Comparison of ENCODE assay signal across 8 cellular contexts in genomic region chr1:156741613-156741983, GRCh38. TPM values are rescaled to one million over a fixed set of nuclear protein-coding genes. Genes with fewer than 3 reads are reported as not detected.
A peak's percentile ranks its signal among the peaks of the same experiment; 100 is the strongest.
DNase-seq lines count a peak whose midpoint lies in the region; ATAC-seq and TF ChIP-seq lines count a peak whose summit lies in the region.

No MANE protein-coding gene starts in this region.

- peaks cover 46% of the 10 kb centered on the region for H3K4me1 Mint-ChIP-seq in CD4-positive, alpha-beta T cell (ENCODE audit: low read depth)
- H3K4me1 Mint-ChIP-seq in IgD-negative memory B cell: peaks cover 14 to 32% (median 24%) of the 10 kb centered on the region in 3 donors

- POLR2A ChIA-PET in CD4-positive, alpha-beta T cell (lab: Charles Lee): interaction anchor here (0.6 to 3.6 kb wide), 12 partner anchors 10 to 459 kb away, joined by 3 to 169 read pairs (median 5); partner anchors contain the start of genes CRABP2, HDGF, ISG20L2 and MEF2D

- no peaks in the 10 kb centered on the region for H3K27me3 ChIP-seq in CD4-positive, alpha-beta T cell (ENCODE audit: control insufficient read depth, insufficient read depth, low read length)
- H3K27me3 ChIP-seq in colonic mucosa (no peaks in the 10 kb centered on the region), neural cell (ENCODE audit: insufficient read depth, low read depth, low read length) (no peaks in the 10 kb centered on the region)

- H3K9me2 ChIP-seq in neural cell (ENCODE audit: insufficient read depth, low read length): no peaks in the 10 kb centered on the region

- H3F3A ChIP-seq in neural cell (ENCODE audit: insufficient read depth, low read length, poor library complexity, severe bottlenecking): no peaks in the 10 kb centered on the region

- H3K36me3 ChIP-seq in colonic mucosa (no peaks in the 10 kb centered on the region), neural cell (ENCODE audit: insufficient read depth, low read length) (no peaks in the 10 kb centered on the region)

- H3K9me3 ChIP-seq in CD4-positive, alpha-beta T cell (ENCODE audit: control insufficient read depth, low read length): no peaks in the 10 kb centered on the region
- H3K9me3 ChIP-seq in colonic mucosa (no peaks in the 10 kb centered on the region), neural cell (ENCODE audit: low read length) (no peaks in the 10 kb centered on the region)

- H3K27me3 Mint-ChIP-seq in CD4-positive, alpha-beta T cell: no peaks in the 10 kb centered on the region
- H3K27me3 Mint-ChIP-seq in IgD-negative memory B cell: no peaks in the 10 kb centered on the region

- H3K27ac Mint-ChIP-seq in CD4-positive, alpha-beta T cell: peak overlapping the region; percentile 89
- peak overlapping the region; percentile 89 to 98 (median 96) for H3K27ac Mint-ChIP-seq in IgD-negative memory B cell

- TF ChIP-seq EP300 in neural cell (conservative IDR thresholded peaks at IDR 0.05; ENCODE audit: poor library complexity, severe bottlenecking): no peak

- H3K79me2 ChIP-seq in neural cell (replicated peaks; ENCODE audit: insufficient read depth, low read length): peaks cover 17% of the 10 kb centered on the region

- CTCF ChIA-PET in CD4-positive, alpha-beta T cell (lab: Charles Lee): interaction anchor here (0.9 to 6.3 kb wide), 8 partner anchors 10 to 119 kb away, joined by 3 to 62 read pairs (median 6); partner anchors contain the start of genes HDGF, ISG20L2, METTL25B and NTRK1

- no peak for DNase-seq in CD4-positive, alpha-beta T cell
- DNase-seq in colonic mucosa: no peak
- no peak for DNase-seq in NCI-H146 (lab: John Stamatoyannopoulos, UW)
- no peak for DNase-seq in NCI-H2029 treated with DMSO at 0.1 percent for 48 hours (lab: John Stamatoyannopoulos, UW)
- DNase-seq in nucleus accumbens (lab: John Stamatoyannopoulos, UW): no peak

- no peak for TF ChIP-seq RAD21 in neural cell (conservative IDR thresholded peaks at IDR 0.05)

- H3K27ac ChIP-seq in CD4-positive, alpha-beta T cell (ENCODE audit: low read depth, low read length): peak overlapping the region; percentile 70
- H3K27ac ChIP-seq in colonic mucosa (peak overlapping the region; percentile 62), neural cell (ENCODE audit: low read length) (peak overlapping the region; percentile 88)

- peaks cover 7% of the 10 kb centered on the region for H3K4me1 ChIP-seq in colonic mucosa

- peak overlapping the region; percentile 30 for H2AFZ ChIP-seq in neural cell (ENCODE audit: low read depth, low read length)

- H3K4me2 ChIP-seq in neural cell (ENCODE audit: low read length): peak overlapping the region; percentile 67

- H3K9ac ChIP-seq in colonic mucosa (ENCODE audit: low read depth in 2 of 2, low read length in 2 of 2) (no peak overlapping the region), neural cell (ENCODE audit: low read length) (peak overlapping the region; percentile 59)

- intact Hi-C loops in CD4-positive, alpha-beta T cell (cut with DNase I, micrococcal nuclease): loop anchor here (1.0 to 10.0 kb wide), 6 partner anchors 10 to 689 kb away; partner anchors contain the start of genes HDGF (in 2 of the 2), LAMTOR2 (in 1 of the 2), PMF1 (in 1 of the 2) and PRCC (in 1 of the 2)
- intact Hi-C loops in colonic mucosa (cut with DNase I): no loop called here

- H3K36me3 Mint-ChIP-seq in CD4-positive, alpha-beta T cell (ENCODE audit: low read depth): peaks cover 72% of the 10 kb centered on the region
- H3K36me3 Mint-ChIP-seq in IgD-negative memory B cell: peaks cover 6% of the 10 kb centered on the region

- no peaks in the 10 kb centered on the region for H4K20me1 ChIP-seq in neural cell (ENCODE audit: insufficient read depth)

- TF ChIP-seq CTCF in CD4-positive, alpha-beta T cell (IDR thresholded peaks at IDR 0.05): no peak
- TF ChIP-seq CTCF in colonic mucosa (IDR thresholded peaks at IDR 0.05): no peak
- TF ChIP-seq CTCF in neural cell (IDR thresholded peaks at IDR 0.05; ENCODE audit: poor library complexity, severe bottlenecking): no peak

- H3K4me3 Mint-ChIP-seq in CD4-positive, alpha-beta T cell: peak overlapping the region; percentile 94
- H3K4me3 Mint-ChIP-seq in IgD-negative memory B cell: peak overlapping the region; percentile 94 to 99 (median 97)

- ATAC-seq in CD4-positive, alpha-beta T cell (ENCODE audit: poor library complexity): no peak
- no peak for ATAC-seq in HG02852 (IDR thresholded peaks at IDR 0.05; ENCODE audit: unreplicated experiment)

- H3K4me3 ChIP-seq in colonic mucosa: no peak overlapping the region
- peak overlapping the region; percentile 77 for H3K4me3 ChIP-seq in neural cell (ENCODE audit: low read length)

- H3K9me3 Mint-ChIP-seq in CD4-positive, alpha-beta T cell: peaks cover 2% of the 10 kb centered on the region
- H3K9me3 Mint-ChIP-seq in IgD-negative memory B cell: no peaks in the 10 kb centered on the region

TF ChIP-seq in neural cell, 6 proteins besides CTCF, POLR2A, EP300 and RAD21:
- TF ChIP-seq POLR2AphosphoS5 (IDR thresholded peaks at IDR 0.05) (no peak), EZH2 (IDR thresholded peaks at IDR 0.05; ENCODE audit: borderline replicate concordance, insufficient read depth, low read length, poor library complexity, severe bottlenecking) (no peak), REST (IDR thresholded peaks at IDR 0.05; ENCODE audit: borderline replicate concordance) (no peak), TAF1 (IDR thresholded peaks at IDR 0.05; ENCODE audit: low read depth) (no peak), MXI1 (conservative IDR thresholded peaks at IDR 0.05; ENCODE audit: poor library complexity, severe bottlenecking) (no peak), SMC3 (conservative IDR thresholded peaks at IDR 0.05; ENCODE audit: poor library complexity) (no peak)
TF ChIP-seq in neural cell: peak in this region for 0.

RNA-seq across cellular contexts. Expression of gene MRPL24, which starts 0.7 kb away (rescaled TPM):
- total RNA-seq in CD4-positive, alpha-beta T cell: 10 to 100 TPM; 11.7 to 11.9 TPM
- polyA plus RNA-seq in IgD-negative memory B cell (93.7 TPM), neural cell (34.4 and 56.5 TPM in 2 replicates)
- 10 to 100 TPM; 39.1 to 86.7 TPM for total RNA-seq in colonic mucosa
- 7.9 and 9.3 TPM in 2 replicates for polyA minus RNA-seq in neural cell

RNA-seq across cellular contexts. Expression of gene HDGF, which starts 9.9 kb away (rescaled TPM):
- total RNA-seq in CD4-positive, alpha-beta T cell: 10 to 100 TPM; 60.8 TPM
- polyA plus RNA-seq in IgD-negative memory B cell (17.8 TPM), neural cell (138 and 146 TPM in 2 replicates)
- total RNA-seq in colonic mucosa: 100 to 1,000 TPM; 215 to 438 TPM
- polyA minus RNA-seq in neural cell: 66.2 and 73.5 TPM in 2 replicates

RNA-seq across cellular contexts. Expression of gene ISG20L2, which starts 13.0 kb away (rescaled TPM):
- 10 to 100 TPM; 44.2 to 50.9 TPM for total RNA-seq in CD4-positive, alpha-beta T cell
- polyA plus RNA-seq in IgD-negative memory B cell: 39.7 TPM
- total RNA-seq in colonic mucosa: 10 to 100 TPM; 23.4 to 30.0 TPM
- 8.5 and 13.1 TPM in 2 replicates for polyA plus RNA-seq in neural cell
- 17.9 and 19.5 TPM in 2 replicates for polyA minus RNA-seq in neural cell

RNA-seq across cellular contexts. Expression of gene METTL25B, which starts 13.3 kb away (rescaled TPM):
- total RNA-seq in CD4-positive, alpha-beta T cell: 10 to 100 TPM; 10.6 to 12.0 TPM
- 11.5 TPM for polyA plus RNA-seq in IgD-negative memory B cell
- 10 to 100 TPM; 31.3 to 51.9 TPM for total RNA-seq in colonic mucosa
- 11.9 and 13.1 TPM in 2 replicates for polyA plus RNA-seq in neural cell
- 7.1 and 8.1 TPM in 2 replicates for polyA minus RNA-seq in neural cell

RNA-seq across cellular contexts. Expression of gene PRCC, which starts 25.7 kb away (rescaled TPM):
- 10 to 100 TPM; 49.5 to 50.0 TPM for total RNA-seq in CD4-positive, alpha-beta T cell
- polyA plus RNA-seq in IgD-negative memory B cell (57.3 TPM), neural cell (17.5 and 23.3 TPM in 2 replicates)
- 10 to 100 TPM; 57.1 to 58.7 TPM for total RNA-seq in colonic mucosa
- polyA minus RNA-seq in neural cell: 22.9 and 25.6 TPM in 2 replicates
